In the genomic region with DNA sequence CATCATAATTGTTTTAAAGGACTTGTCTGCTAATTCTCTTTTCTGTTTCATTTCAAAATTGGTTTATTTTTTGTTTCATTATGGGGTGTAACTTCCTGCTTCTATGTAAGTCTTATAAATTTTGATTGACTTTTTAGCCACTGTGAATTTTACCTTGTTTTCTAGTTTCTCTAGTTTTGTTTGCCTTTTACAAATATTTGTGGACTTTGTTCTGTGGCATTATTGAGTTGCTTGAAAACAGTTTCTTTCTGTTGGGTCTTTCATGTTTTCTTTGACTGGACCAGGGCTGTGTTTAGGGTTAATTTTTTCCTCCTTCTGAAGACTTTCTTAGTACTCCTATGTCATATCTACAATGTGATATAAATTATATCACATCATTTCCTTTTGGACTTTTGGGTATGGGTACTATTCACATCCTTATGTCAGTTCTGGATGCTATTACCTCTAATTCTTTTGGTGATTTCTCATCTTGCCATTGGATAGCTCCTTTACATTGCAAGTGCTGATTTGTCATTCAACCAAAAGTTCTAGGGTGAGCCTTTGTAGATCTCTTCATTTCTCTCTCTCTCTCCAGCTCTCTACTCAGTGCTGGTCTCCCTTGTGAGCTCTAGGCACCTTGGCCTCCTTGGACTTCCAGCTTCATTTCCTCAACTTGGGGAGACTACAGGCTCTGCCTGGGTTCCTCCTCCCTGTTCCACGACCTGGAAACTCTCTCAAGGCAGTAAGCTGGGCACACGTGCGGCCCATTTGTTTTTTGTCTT, we compare ENCODE assay signal across 1 cellular context.
TF ChIP-seq lines count a peak whose summit lies in the region.

No MANE protein-coding gene starts in this region.

TF ChIP-seq in SK-N-SH, 30 proteins besides CTCF, POLR2A, EP300 and RAD21 (continued from another document):
- TF ChIP-seq, protein P1, sequence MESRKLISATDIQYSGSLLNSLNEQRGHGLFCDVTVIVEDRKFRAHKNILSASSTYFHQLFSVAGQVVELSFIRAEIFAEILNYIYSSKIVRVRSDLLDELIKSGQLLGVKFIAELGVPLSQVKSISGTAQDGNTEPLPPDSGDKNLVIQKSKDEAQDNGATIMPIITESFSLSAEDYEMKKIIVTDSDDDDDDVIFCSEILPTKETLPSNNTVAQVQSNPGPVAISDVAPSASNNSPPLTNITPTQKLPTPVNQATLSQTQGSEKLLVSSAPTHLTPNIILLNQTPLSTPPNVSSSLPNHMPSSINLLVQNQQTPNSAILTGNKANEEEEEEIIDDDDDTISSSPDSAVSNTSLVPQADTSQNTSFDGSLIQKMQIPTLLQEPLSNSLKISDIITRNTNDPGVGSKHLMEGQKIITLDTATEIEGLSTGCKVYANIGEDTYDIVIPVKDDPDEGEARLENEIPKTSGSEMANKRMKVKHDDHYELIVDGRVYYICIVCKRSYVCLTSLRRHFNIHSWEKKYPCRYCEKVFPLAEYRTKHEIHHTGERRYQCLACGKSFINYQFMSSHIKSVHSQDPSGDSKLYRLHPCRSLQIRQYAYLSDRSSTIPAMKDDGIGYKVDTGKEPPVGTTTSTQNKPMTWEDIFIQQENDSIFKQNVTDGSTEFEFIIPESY (IDR thresholded peaks at IDR 0.05; ENCODE audit: borderline replicate concordance, low read depth): no peak
- TF ChIP-seq, protein P2, sequence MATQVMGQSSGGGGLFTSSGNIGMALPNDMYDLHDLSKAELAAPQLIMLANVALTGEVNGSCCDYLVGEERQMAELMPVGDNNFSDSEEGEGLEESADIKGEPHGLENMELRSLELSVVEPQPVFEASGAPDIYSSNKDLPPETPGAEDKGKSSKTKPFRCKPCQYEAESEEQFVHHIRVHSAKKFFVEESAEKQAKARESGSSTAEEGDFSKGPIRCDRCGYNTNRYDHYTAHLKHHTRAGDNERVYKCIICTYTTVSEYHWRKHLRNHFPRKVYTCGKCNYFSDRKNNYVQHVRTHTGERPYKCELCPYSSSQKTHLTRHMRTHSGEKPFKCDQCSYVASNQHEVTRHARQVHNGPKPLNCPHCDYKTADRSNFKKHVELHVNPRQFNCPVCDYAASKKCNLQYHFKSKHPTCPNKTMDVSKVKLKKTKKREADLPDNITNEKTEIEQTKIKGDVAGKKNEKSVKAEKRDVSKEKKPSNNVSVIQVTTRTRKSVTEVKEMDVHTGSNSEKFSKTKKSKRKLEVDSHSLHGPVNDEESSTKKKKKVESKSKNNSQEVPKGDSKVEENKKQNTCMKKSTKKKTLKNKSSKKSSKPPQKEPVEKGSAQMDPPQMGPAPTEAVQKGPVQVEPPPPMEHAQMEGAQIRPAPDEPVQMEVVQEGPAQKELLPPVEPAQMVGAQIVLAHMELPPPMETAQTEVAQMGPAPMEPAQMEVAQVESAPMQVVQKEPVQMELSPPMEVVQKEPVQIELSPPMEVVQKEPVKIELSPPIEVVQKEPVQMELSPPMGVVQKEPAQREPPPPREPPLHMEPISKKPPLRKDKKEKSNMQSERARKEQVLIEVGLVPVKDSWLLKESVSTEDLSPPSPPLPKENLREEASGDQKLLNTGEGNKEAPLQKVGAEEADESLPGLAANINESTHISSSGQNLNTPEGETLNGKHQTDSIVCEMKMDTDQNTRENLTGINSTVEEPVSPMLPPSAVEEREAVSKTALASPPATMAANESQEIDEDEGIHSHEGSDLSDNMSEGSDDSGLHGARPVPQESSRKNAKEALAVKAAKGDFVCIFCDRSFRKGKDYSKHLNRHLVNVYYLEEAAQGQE (IDR thresholded peaks at IDR 0.05; ENCODE audit: low read depth, low read length): no peak
